ENCODE assay signal across 17 cellular contexts in the genomic region with DNA sequence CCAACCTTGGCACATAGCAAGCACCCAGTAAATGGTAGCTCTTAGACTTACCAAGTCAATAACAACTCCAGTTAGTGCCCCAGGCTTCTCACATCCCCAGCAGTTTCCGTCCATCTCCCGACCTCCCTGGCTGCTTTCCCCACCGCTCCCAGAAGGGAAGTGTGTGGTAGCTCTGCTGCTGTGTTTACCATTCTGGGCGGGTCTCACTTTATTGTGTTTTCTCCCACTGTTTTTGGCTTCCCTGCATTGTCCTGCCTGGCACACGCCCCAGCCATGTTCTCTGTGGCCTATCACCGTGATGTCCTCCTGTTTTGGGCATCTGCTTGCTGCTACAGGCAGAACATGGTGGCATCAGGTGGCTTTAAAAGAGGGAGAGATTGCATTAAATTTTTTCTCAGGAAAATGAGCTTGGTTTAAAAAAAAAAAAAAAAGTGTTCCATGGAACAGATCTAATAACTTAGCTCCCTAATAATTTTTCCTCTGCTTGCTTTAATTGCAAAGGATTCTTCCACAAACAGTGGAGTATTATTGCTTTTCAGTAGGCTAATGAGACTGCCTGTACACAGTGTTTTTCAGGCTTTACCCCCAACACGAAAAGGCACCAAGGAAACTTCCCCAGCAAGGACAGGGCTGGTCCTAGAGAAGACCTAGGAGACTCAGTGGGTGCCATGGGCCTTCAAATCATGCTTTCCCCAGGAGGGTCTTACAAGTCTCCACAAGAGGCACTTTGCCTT. TPM values are rescaled to one million over a fixed set of nuclear protein-coding genes. Genes with fewer than 3 reads are reported as not detected.
DNase-seq lines count a peak whose midpoint lies in the region; ATAC-seq and TF ChIP-seq lines count a peak whose summit lies in the region.
"Had no signal": no experiment of that assay in that cellular context is flagged by ENCODE, and none has a peak within 500 bp of the region (broad histone marks: within the 10 kb centered on the region; RNA-seq: fewer than 3 reads in every experiment).

No MANE protein-coding gene starts in this region.

- no peaks in the 10 kb centered on the region for H3K27me3 Mint-ChIP-seq in Caco-2 (ENCODE audit: insufficient read depth, unreplicated experiment)
- H3K27me3 Mint-ChIP-seq: activated CD8-positive, alpha-beta T cell treated with anti-CD3 and anti-CD28 coated beads for 36 hours had no signal

- no peaks in the 10 kb centered on the region for H3K36me3 Mint-ChIP-seq in Caco-2 (ENCODE audit: insufficient read depth, unreplicated experiment)

- H3K27me3 ChIP-seq in Caco-2 (replicated peaks; ENCODE audit: control insufficient read depth, insufficient read depth, low read length) = no peaks in the 10 kb centered on the region
- H3K27me3 ChIP-seq in tibial nerve = no peaks in the 10 kb centered on the region
- H3K27me3 ChIP-seq: breast epithelium, hepatocyte had no signal

- ATAC-seq in HG03432 (IDR thresholded peaks at IDR 0.05; ENCODE audit: unreplicated experiment) = no peak
- ATAC-seq: activated CD8-positive, alpha-beta T cell treated with anti-CD3 and anti-CD28 coated beads for 36 hours had no signal

- H3K4me1 Mint-ChIP-seq in Caco-2 (ENCODE audit: low read depth, unreplicated experiment) = peaks cover 9% of the 10 kb centered on the region

- H3K27ac ChIP-seq in mesodermal cell (ENCODE audit: low read depth, low read length, severe bottlenecking) = peak overlapping the region; percentile 29
- H3K27ac ChIP-seq in tibial nerve = peak overlapping the region in 2 of 4 donors; percentile 24 to 50
- H3K27ac ChIP-seq: hepatocyte had no signal

- DNase-seq in Caco-2 = no peak
- DNase-seq in NCI-H2029 treated with DMSO at 0.1 percent for 48 hours (lab: John Stamatoyannopoulos, UW) = peak; percentile 73
- peak; percentile 49 for DNase-seq in dermis blood vessel endothelial cell
- DNase-seq in tibial nerve (ENCODE audit: low spot score in 2 of 2) = no peak
- DNase-seq in activated naive CD4-positive, alpha-beta T cell (lab: John Stamatoyannopoulos, UW) = no peak
- no peak for DNase-seq in NK-92 (lab: John Stamatoyannopoulos, UW; ENCODE audit: unreplicated experiment)
- DNase-seq: activated CD8-positive, alpha-beta T cell treated with anti-CD3 and anti-CD28 coated beads for 36 hours; activated gamma-delta T cell treated with Interleukin-2 at 50 U/mL for 16 hours; HCEC 1CT; NCI-H187 treated with DMSO at 0.1 percent for 48 hours; posterior cingulate gyrus; stimulated activated CD4-positive, alpha-beta T cell treated with anti-CD3 and anti-CD28 coated beads, Interleukin-2, amount 100 ng/mL, for 48 hours; stimulated activated naive CD4-positive, alpha-beta T cell had no signal

- TF ChIP-seq CTCF in Caco-2 (IDR thresholded peaks at IDR 0.05; ENCODE audit: insufficient read depth in 1 of 2, low read depth in 1 of 2, low read length in 1 of 2, severe bottlenecking in 1 of 2, unreplicated experiment in 1 of 2) (no peak), tibial nerve (IDR thresholded peaks at IDR 0.05) (no peak)

- H3K4me1 ChIP-seq in Caco-2 = peaks cover 18% of the 10 kb centered on the region
- H3K4me1 ChIP-seq in mesodermal cell (ENCODE audit: control insufficient read depth, insufficient read depth, low read length, poor library complexity, severe bottlenecking) = peaks cover 5% of the 10 kb centered on the region
- peaks cover 0 to 28% (median 3%) of the 10 kb centered on the region in 4 donors for H3K4me1 ChIP-seq in tibial nerve
- H3K4me1 ChIP-seq: breast epithelium had no signal

- no peak for TF ChIP-seq POLR2A in tibial nerve (IDR thresholded peaks at IDR 0.05)

- peak overlapping the region; percentile 33 for H3K4me3 Mint-ChIP-seq in Caco-2 (ENCODE audit: unreplicated experiment)
- H3K4me3 Mint-ChIP-seq: activated CD8-positive, alpha-beta T cell treated with anti-CD3 and anti-CD28 coated beads for 36 hours had no signal

- BruUV-seq in Caco-2 (replicated peaks; lab: Mats Ljungman, UMichigan) = no TSS peak

- H3K9me3 Mint-ChIP-seq in Caco-2 (ENCODE audit: unreplicated experiment) = no peaks in the 10 kb centered on the region
- H3K9me3 Mint-ChIP-seq: activated CD8-positive, alpha-beta T cell treated with anti-CD3 and anti-CD28 coated beads for 36 hours had no signal

- CTCF ChIA-PET in Caco-2 (lab: Charles Lee) = no interaction called here

- H3K9me3 ChIP-seq in Caco-2 (no peaks in the 10 kb centered on the region), mesodermal cell (ENCODE audit: control insufficient read depth, low read length) (no peaks in the 10 kb centered on the region), tibial nerve (no peaks in the 10 kb centered on the region)
- H3K9me3 ChIP-seq: breast epithelium had no signal

- H3K36me3 ChIP-seq in Caco-2 (ENCODE audit: control insufficient read depth, insufficient read depth, low read length) = no peaks in the 10 kb centered on the region
- H3K36me3 ChIP-seq in mesodermal cell (ENCODE audit: control insufficient read depth, insufficient read depth, low read length) = no peaks in the 10 kb centered on the region
- H3K36me3 ChIP-seq in tibial nerve = no peaks in the 10 kb centered on the region
- H3K36me3 ChIP-seq: breast epithelium had no signal

- no peak for TF ChIP-seq EP300 in tibial nerve (IDR thresholded peaks at IDR 0.05)

- intact Hi-C loops in Caco-2 (cut with micrococcal nuclease; ENCODE audit: unreplicated experiment) = no loop called here

- WGBS in mesodermal cell (ENCODE audit: insufficient coverage in 2 of 2), 2 experiments = 71 to 75% methylated on average over 4 to 6 of the region's 7 CpGs
- WGBS in tibial nerve, 2 donors = 51 to 68% methylated on average over 7 of the region's 7 CpGs

- H3K27ac Mint-ChIP-seq in Caco-2 (ENCODE audit: unreplicated experiment) = no peak overlapping the region
- H3K27ac Mint-ChIP-seq: activated CD8-positive, alpha-beta T cell treated with anti-CD3 and anti-CD28 coated beads for 36 hours had no signal

- POLR2A ChIA-PET in Caco-2 (lab: Charles Lee) = no interaction called here

- H3K4me3 ChIP-seq in Caco-2 (ENCODE audit: low read depth, low read length) (no peak overlapping the region), mesodermal cell (ENCODE audit: extremely low read depth, insufficient read depth, low read length, poor library complexity, severe bottlenecking) (no peak overlapping the region), tibial nerve (no peak overlapping the region)
- H3K4me3 ChIP-seq: breast epithelium, hepatocyte had no signal

RNA-seq across cellular contexts. Expression of a gene that starts 8.0 kb away (rescaled TPM):
- total RNA-seq in Caco-2 (2022) (117 and 125 TPM in 2 replicates), dermis blood vessel endothelial cell (116 and 230 TPM in 2 replicates), tibial nerve (100 to 1,000 TPM in 3 of 4 donors, 10 to 100 TPM in 1; 99.9 to 137 (median 107) TPM)
- polyA plus RNA-seq in mesodermal cell (2013, experiment 1 of 2) = 125 TPM
- polyA plus RNA-seq in mesodermal cell (2013, experiment 2 of 2) = 113 TPM

Comparison
In these comparisons a context has a peak if more than half of its experiments do, and no peak if none do; other contexts are left out.
1. DNase-seq: peak in NCI-H2029 treated with DMSO at 0.1 percent for 48 hours (single experiment) and dermis blood vessel endothelial cell (single experiment); none in Caco-2 (0 of 2), tibial nerve (0 of 2), activated naive CD4-positive, alpha-beta T cell (0 of 4) and NK-92 (single experiment).